Comparison of ENCODE assay signal across 16 cellular contexts in the genomic region with DNA sequence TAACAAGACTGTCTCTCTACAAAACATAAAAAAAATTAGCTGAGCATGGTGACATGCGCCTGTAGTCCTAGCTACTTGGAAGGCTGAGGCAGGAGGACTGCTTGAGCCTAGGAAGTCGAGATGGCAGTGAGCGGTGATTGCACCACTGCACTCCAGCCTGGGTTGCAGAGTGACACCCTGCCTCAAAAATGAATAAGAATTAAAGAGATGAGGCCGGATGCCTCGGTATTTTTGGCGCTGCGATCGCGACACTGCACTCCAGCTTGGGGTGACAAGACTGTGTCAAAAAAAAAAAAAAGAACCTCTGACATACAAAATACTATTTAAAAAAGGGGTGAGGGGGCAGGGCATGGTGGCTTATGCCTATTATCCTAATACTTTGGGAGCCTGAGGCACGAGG. TPM values are rescaled to one million over a fixed set of nuclear protein-coding genes. Genes with fewer than 3 reads are reported as not detected.
A peak's percentile ranks its signal among the peaks of the same experiment; 100 is the strongest.
DNase-seq lines count a peak whose midpoint lies in the region; ATAC-seq and TF ChIP-seq lines count a peak whose summit lies in the region.
"Had no signal": no experiment of that assay in that cellular context is flagged by ENCODE, and none has a peak within 500 bp of the region (broad histone marks: within the 10 kb centered on the region; RNA-seq: fewer than 3 reads in every experiment).

No MANE protein-coding gene starts in this region.

- 0 out of 2 replicates have a peak overlapping the region, but pooled peaks have one; percentile 7 for H3K4me2 ChIP-seq in PC-9

- H3K36me3 ChIP-seq in PC-9 (ENCODE audit: low read depth) (peaks cover 38% of the 10 kb centered on the region), WERI-Rb-1 (peaks cover 66% of the 10 kb centered on the region)

- BruUV-seq in PC-9 (replicated peaks; lab: Mats Ljungman, UMichigan) = no TSS peak

- H3K4me3 ChIP-seq in PC-9 (no peak overlapping the region), WERI-Rb-1 (ENCODE audit: low read depth, low read length) (no peak overlapping the region)
- H3K4me3 ChIP-seq: mucosa of descending colon, SK-N-MC had no signal

- no peak overlapping the region for H2AFZ ChIP-seq in PC-9

- peaks cover 11% of the 10 kb centered on the region for H3F3A ChIP-seq in PC-9 (ENCODE audit: insufficient read depth, low read depth)

- H3K27me3 ChIP-seq in PC-9 (ENCODE audit: insufficient read depth, low read depth) (no peaks in the 10 kb centered on the region), WERI-Rb-1 (ENCODE audit: insufficient read depth, low read depth, severe bottlenecking) (no peaks in the 10 kb centered on the region)
- H3K27me3 ChIP-seq: upper lobe of left lung had no signal

- peaks cover 1% of the 10 kb centered on the region for H3K9me3 Mint-ChIP-seq in activated naive CD4-positive, alpha-beta T cell treated with anti-CD3 and anti-CD28 coated beads for 36 hours
- no peaks in the 10 kb centered on the region for H3K9me3 Mint-ChIP-seq in central memory CD8-positive, alpha-beta T cell

- peak; percentile 80 for ATAC-seq in central memory CD8-positive, alpha-beta T cell (replicated peaks; ENCODE audit: extremely low read depth, poor library complexity, severe bottlenecking)
- ATAC-seq in stimulated activated naive CD8-positive, alpha-beta T cell treated with anti-CD3 and anti-CD28 coated beads, Interleukin-15, Interleukin-2, amounts not matched to agents 100 U/mL and 50 U/mL, for 24 hours = peak; percentile 30
- ATAC-seq in GM21528 (IDR thresholded peaks at IDR 0.05; ENCODE audit: low FRiP score, unreplicated experiment) = no peak
- ATAC-seq: mucosa of descending colon had no signal

- peaks cover 100% of the 10 kb centered on the region for H3K79me2 ChIP-seq in PC-9 (ENCODE audit: low read depth)

- H3K4me3 Mint-ChIP-seq in activated naive CD4-positive, alpha-beta T cell treated with anti-CD3 and anti-CD28 coated beads for 36 hours = peak overlapping the region; percentile 49
- H3K4me3 Mint-ChIP-seq in central memory CD8-positive, alpha-beta T cell = peak overlapping the region; percentile 91

- CTCF ChIA-PET in activated naive CD4-positive, alpha-beta T cell treated with anti-CD3 and anti-CD28 coated beads for 36 hours (lab: Charles Lee) = interaction anchor here (1.8 kb wide), 1 partner anchor 39 kb away, joined by 5 read pairs; no protein-coding TSS in a partner anchor
- CTCF ChIA-PET in PC-9 (lab: Charles Lee) = no interaction called here

- H3K4me1 ChIP-seq in PC-9 (replicated peaks; ENCODE audit: insufficient read depth) = peaks cover 48% of the 10 kb centered on the region

- no peaks in the 10 kb centered on the region for H3K9me2 ChIP-seq in PC-9 (ENCODE audit: insufficient read depth)

- peak overlapping the region; percentile 41 for H3K27ac Mint-ChIP-seq in activated naive CD4-positive, alpha-beta T cell treated with anti-CD3 and anti-CD28 coated beads for 36 hours
- H3K27ac Mint-ChIP-seq in central memory CD8-positive, alpha-beta T cell (ENCODE audit: low read depth) = peak overlapping the region; percentile 44

- H3K4me1 Mint-ChIP-seq in activated naive CD4-positive, alpha-beta T cell treated with anti-CD3 and anti-CD28 coated beads for 36 hours (ENCODE audit: low read depth) = peaks cover 71% of the 10 kb centered on the region
- H3K4me1 Mint-ChIP-seq in central memory CD8-positive, alpha-beta T cell = peaks cover 71% of the 10 kb centered on the region

- peaks cover 99% of the 10 kb centered on the region for H4K20me1 ChIP-seq in PC-9 (ENCODE audit: insufficient read depth)

- POLR2A ChIA-PET in PC-9 (lab: Charles Lee; ENCODE audit: unreplicated experiment) = no interaction called here

- TF ChIP-seq CTCF in PC-9 (conservative IDR thresholded peaks at IDR 0.05) = no peak
- no peak for TF ChIP-seq CTCF in WERI-Rb-1 (IDR thresholded peaks at IDR 0.05; ENCODE audit: low read depth, low read length)

- peaks cover 60% of the 10 kb centered on the region for H3K36me3 Mint-ChIP-seq in activated naive CD4-positive, alpha-beta T cell treated with anti-CD3 and anti-CD28 coated beads for 36 hours (ENCODE audit: low read depth)
- H3K36me3 Mint-ChIP-seq in central memory CD8-positive, alpha-beta T cell (ENCODE audit: insufficient read depth) = peaks cover 42% of the 10 kb centered on the region

- H3K27me3 Mint-ChIP-seq in activated naive CD4-positive, alpha-beta T cell treated with anti-CD3 and anti-CD28 coated beads for 36 hours (ENCODE audit: low read depth) = no peaks in the 10 kb centered on the region
- H3K27me3 Mint-ChIP-seq in central memory CD8-positive, alpha-beta T cell = no peaks in the 10 kb centered on the region

- H3K27ac ChIP-seq in PC-9 = no peak overlapping the region
- H3K27ac ChIP-seq in WERI-Rb-1 = no peak overlapping the region
- H3K27ac ChIP-seq: epithelial cell of prostate, SK-N-MC, upper lobe of left lung had no signal

- H3K9me3 ChIP-seq in PC-9 (ENCODE audit: insufficient read depth, low read depth) (no peaks in the 10 kb centered on the region), WERI-Rb-1 (ENCODE audit: severe bottlenecking) (no peaks in the 10 kb centered on the region)
- H3K9me3 ChIP-seq: mucosa of descending colon, upper lobe of left lung had no signal

- intact Hi-C loops in activated naive CD4-positive, alpha-beta T cell treated with anti-CD3 and anti-CD28 coated beads for 36 hours (cut with micrococcal nuclease) = no loop called here
- intact Hi-C loops in PC-9 (cut with micrococcal nuclease; ENCODE audit: unreplicated experiment) = no loop called here

- DNase-seq in activated naive CD4-positive, alpha-beta T cell treated with anti-CD3 and anti-CD28 coated beads for 36 hours = peak; percentile 43
- DNase-seq in activated naive CD4-positive, alpha-beta T cell treated with anti-CD3 and anti-CD28 coated beads, Interleukin-2, amount 50 U/mL, for 16 hours = no peak
- DNase-seq in PC-9 (no peak), WERI-Rb-1 (no peak), medulla oblongata (ENCODE audit: extremely low spot score) (no peak)
- peak in 1 of 2 donors; percentile 21 for DNase-seq in central memory CD8-positive, alpha-beta T cell (ENCODE audit: low spot score in 2 of 2)
- no peak for DNase-seq in stimulated activated naive CD8-positive, alpha-beta T cell treated with anti-CD3 and anti-CD28 coated beads, Interleukin-15, Interleukin-2, amounts not matched to agents 100 U/mL and 50 U/mL, for 24 hours
- DNase-seq: caudate nucleus, EL, kidney, mucosa of descending colon, NCI-H1105 treated with DMSO at 0.1 percent for 48 hours, upper lobe of left lung had no signal

RNA-seq across cellular contexts. Expression of a gene that starts 7.3 kb away (rescaled TPM):
- 10 to 100 TPM; 91.5 to 91.9 TPM for total RNA-seq in activated naive CD4-positive, alpha-beta T cell treated with anti-CD3 and anti-CD28 coated beads for 36 hours
- 62.4 and 75.0 TPM in 2 replicates for total RNA-seq in PC-9 (2021)
